8 cellular contexts compared by ENCODE assay signal in the genomic region with DNA sequence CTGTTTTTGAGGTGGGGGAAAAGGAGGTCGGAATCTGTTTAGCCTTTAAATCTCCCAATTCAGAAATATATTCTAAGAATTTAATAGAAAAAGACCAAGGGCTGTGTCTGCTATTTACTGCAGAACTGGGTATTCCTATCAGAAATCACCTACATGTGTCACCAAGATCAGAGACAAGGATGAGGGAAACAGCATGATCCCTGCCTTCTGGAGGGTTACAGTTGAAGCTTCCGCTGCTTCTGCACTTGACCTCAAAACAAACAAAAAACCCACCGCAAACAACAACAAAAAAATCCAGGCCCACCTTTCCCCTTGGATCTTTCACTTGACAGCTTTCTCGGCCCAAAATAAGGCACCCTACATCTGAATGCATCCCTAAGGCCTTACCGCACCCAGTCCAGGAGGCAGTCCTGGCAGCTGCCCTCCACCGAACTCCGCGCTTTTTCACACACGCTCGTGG. TPM values are rescaled to one million over a fixed set of nuclear protein-coding genes. Genes with fewer than 3 reads are reported as not detected.
DNase-seq lines count a peak whose midpoint lies in the region; ATAC-seq and TF ChIP-seq lines count a peak whose summit lies in the region.

No MANE protein-coding gene starts in this region.

- H3K9me3 ChIP-seq in DOHH2 (ENCODE audit: control insufficient read depth, insufficient read depth, low read length), result no peaks in the 10 kb centered on the region
- H3K9me3 ChIP-seq in HEK293 (ENCODE audit: control insufficient read depth, insufficient read depth, low read depth, low read length), result no peaks in the 10 kb centered on the region
- no peaks in the 10 kb centered on the region for H3K9me3 ChIP-seq in testis

- H3K4me1 ChIP-seq in DOHH2 (ENCODE audit: control insufficient read depth, low read length) (peaks cover 32% of the 10 kb centered on the region), HEK293 (ENCODE audit: control insufficient read depth, insufficient read depth, low read length) (peaks cover 12% of the 10 kb centered on the region), testis (no peaks in the 10 kb centered on the region)

- no peak for ATAC-seq in HG03175 (IDR thresholded peaks at IDR 0.05; ENCODE audit: unreplicated experiment)

- peaks cover 28% of the 10 kb centered on the region for H3K27me3 ChIP-seq in DOHH2 (ENCODE audit: control insufficient read depth, low read length)
- no peaks in the 10 kb centered on the region for H3K27me3 ChIP-seq in testis

- H3K27ac Mint-ChIP-seq in activated naive CD8-positive, alpha-beta T cell, result no peak overlapping the region

- TF ChIP-seq POLR2A in testis (IDR thresholded peaks at IDR 0.05), result no peak

- peak overlapping the region; percentile 83 for H3K4me3 Mint-ChIP-seq in activated naive CD8-positive, alpha-beta T cell

- H3K27ac ChIP-seq in DOHH2 (ENCODE audit: low read depth, low read length) (no peak overlapping the region), HEK293 (ENCODE audit: extremely low read depth, low read depth, low read length) (peak overlapping the region; percentile 73), testis (peak overlapping the region; percentile 25 to 82)

- 10 to 11% methylated on average over 9 to 10 of the region's 10 CpGs for WGBS in testis, 2 donors

- H3K36me3 Mint-ChIP-seq in activated naive CD8-positive, alpha-beta T cell, result no peaks in the 10 kb centered on the region

- no peaks in the 10 kb centered on the region for H3K79me2 ChIP-seq in DOHH2 (ENCODE audit: control insufficient read depth, low read length)

- no peaks in the 10 kb centered on the region for H3K9me2 ChIP-seq in DOHH2 (replicated peaks; ENCODE audit: control insufficient read depth, low read length)

- no peaks in the 10 kb centered on the region for H3K9me3 Mint-ChIP-seq in activated naive CD8-positive, alpha-beta T cell (ENCODE audit: low read depth)

- no peaks in the 10 kb centered on the region for H4K20me1 ChIP-seq in DOHH2 (ENCODE audit: control insufficient read depth, insufficient read depth, low read depth, low read length)

- H3K4me2 ChIP-seq in DOHH2 (ENCODE audit: low read length), result peak overlapping the region; percentile 81

- CTCF ChIA-PET in HEK293 (lab: Yijun Ruan, JAX), result interaction anchor here (0.7 to 3.4 kb wide), 7 partner anchors 16 to 439 kb away, joined by 3 to 19 read pairs (median 4); no protein-coding TSS in a partner anchor

- H3K4me3 ChIP-seq in DOHH2 (ENCODE audit: low read length) (peak overlapping the region; percentile 86), HEK293 (ENCODE audit: low read depth, low read length) (peak overlapping the region; percentile 89), testis (peak overlapping the region; percentile 69 to 71)

- TF ChIP-seq CTCF in DOHH2 (IDR thresholded peaks at IDR 0.05; ENCODE audit: low read depth, low read length, poor library complexity, severe bottlenecking) (no peak), HEK293 (tag by site-specific recombination; IDR thresholded peaks at IDR 0.05) (no peak), testis (IDR thresholded peaks at IDR 0.05) (no peak)

- DNase-seq in islet precursor cell, result peak; percentile 57
- no peak for DNase-seq in testis
- no peak for DNase-seq in stimulated activated naive CD4-positive, alpha-beta T cell treated with Interleukin-2 at 50 U/mL for 16 hours (lab: John Stamatoyannopoulos, UW)
- no peak for DNase-seq in NCI-H2196 treated with DMSO at 0.1 percent for 48 hours (lab: John Stamatoyannopoulos, UW; ENCODE audit: unreplicated experiment)

- peaks cover 35% of the 10 kb centered on the region for H3K27me3 Mint-ChIP-seq in activated naive CD8-positive, alpha-beta T cell

- POLR2A ChIA-PET in HEK293 (lab: Yijun Ruan, JAX), result interaction anchor here (1.4 to 2.3 kb wide), 2 partner anchors 12 to 30 kb away, joined by 3 to 10 read pairs; no protein-coding TSS in a partner anchor

- H3F3A ChIP-seq in DOHH2 (ENCODE audit: control insufficient read depth, insufficient read depth), result peaks cover 9% of the 10 kb centered on the region

- intact Hi-C loops in testis (cut with DNase I; ENCODE audit: low total_unique reads), result no loop called here

- peaks cover 16% of the 10 kb centered on the region for H3K4me1 Mint-ChIP-seq in activated naive CD8-positive, alpha-beta T cell (ENCODE audit: low read depth)

- H3K36me3 ChIP-seq in DOHH2 (ENCODE audit: control insufficient read depth, low read length) (no peaks in the 10 kb centered on the region), HEK293 (ENCODE audit: control insufficient read depth in 2 of 2, insufficient read depth in 1 of 2, low read length in 2 of 2) (no peaks in the 10 kb centered on the region), testis (ENCODE audit: low read depth, missing control alignments) (no peaks in the 10 kb centered on the region)

TF ChIP-seq in HEK293, 187 proteins besides CTCF, POLR2A, EP300 and RAD21:
- TF ChIP-seq, protein P1, sequence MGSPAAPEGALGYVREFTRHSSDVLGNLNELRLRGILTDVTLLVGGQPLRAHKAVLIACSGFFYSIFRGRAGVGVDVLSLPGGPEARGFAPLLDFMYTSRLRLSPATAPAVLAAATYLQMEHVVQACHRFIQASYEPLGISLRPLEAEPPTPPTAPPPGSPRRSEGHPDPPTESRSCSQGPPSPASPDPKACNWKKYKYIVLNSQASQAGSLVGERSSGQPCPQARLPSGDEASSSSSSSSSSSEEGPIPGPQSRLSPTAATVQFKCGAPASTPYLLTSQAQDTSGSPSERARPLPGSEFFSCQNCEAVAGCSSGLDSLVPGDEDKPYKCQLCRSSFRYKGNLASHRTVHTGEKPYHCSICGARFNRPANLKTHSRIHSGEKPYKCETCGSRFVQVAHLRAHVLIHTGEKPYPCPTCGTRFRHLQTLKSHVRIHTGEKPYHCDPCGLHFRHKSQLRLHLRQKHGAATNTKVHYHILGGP (tag by site-specific recombination; IDR thresholded peaks at IDR 0.05), result no peak
- TF ChIP-seq ZNF223 (tag by site-specific recombination; IDR thresholded peaks at IDR 0.05), result no peak
- peak; percentile 41 for TF ChIP-seq OSR2 (tag by site-specific recombination; IDR thresholded peaks at IDR 0.05)
- TF ChIP-seq ZNF335 (tag by site-specific recombination; conservative IDR thresholded peaks at IDR 0.05), result peak; percentile 72
- TF ChIP-seq ZNF768 (tag by site-specific recombination; IDR thresholded peaks at IDR 0.05), result 0 out of 2 replicates have a peak, but pooled peaks have one; percentile 10
- TF ChIP-seq ZBTB17 (tag by site-specific recombination; IDR thresholded peaks at IDR 0.05), result peak; percentile 18; the same call in 1 of the 2 replicates
- TF ChIP-seq ZNF654 (tag by site-specific recombination; IDR thresholded peaks at IDR 0.05; ENCODE audit: low read depth), result no peak
- no peak for TF ChIP-seq ZNF596 (tag by site-specific recombination; IDR thresholded peaks at IDR 0.05)
- no peak for TF ChIP-seq ZNF426 (tag by site-specific recombination; IDR thresholded peaks at IDR 0.05)
- no peak for TF ChIP-seq ZNF530 (tag by site-specific recombination; IDR thresholded peaks at IDR 0.05; ENCODE audit: low read depth)
- peak; percentile 91 for TF ChIP-seq ZBTB48 (tag by site-specific recombination; IDR thresholded peaks at IDR 0.05)
- peak; percentile 24; the same call in 1 of the 2 replicates for TF ChIP-seq ZBTB8A (tag by site-specific recombination; IDR thresholded peaks at IDR 0.05)
- TF ChIP-seq, protein P2, sequence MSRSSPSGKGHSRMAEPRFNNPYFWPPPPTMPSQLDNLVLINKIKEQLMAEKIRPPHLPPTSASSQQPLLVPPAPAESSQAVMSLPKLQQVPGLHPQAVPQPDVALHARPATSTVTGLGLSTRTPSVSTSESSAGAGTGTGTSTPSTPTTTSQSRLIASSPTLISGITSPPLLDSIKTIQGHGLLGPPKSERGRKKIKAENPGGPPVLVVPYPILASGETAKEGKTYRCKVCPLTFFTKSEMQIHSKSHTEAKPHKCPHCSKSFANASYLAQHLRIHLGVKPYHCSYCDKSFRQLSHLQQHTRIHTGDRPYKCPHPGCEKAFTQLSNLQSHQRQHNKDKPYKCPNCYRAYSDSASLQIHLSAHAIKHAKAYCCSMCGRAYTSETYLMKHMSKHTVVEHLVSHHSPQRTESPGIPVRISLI (tag by site-specific recombination; IDR thresholded peaks at IDR 0.05), result 0 out of 2 replicates have a peak, but pooled peaks have one; percentile 4
- 0 out of 2 replicates have a peak, but pooled peaks have one; percentile 34 for TF ChIP-seq ZBTB20 (tag by site-specific recombination; IDR thresholded peaks at IDR 0.05)
- 0 out of 2 replicates have a peak, but pooled peaks have one; percentile 3 for TF ChIP-seq ZNF24 (tag by site-specific recombination; IDR thresholded peaks at IDR 0.05)

RNA-seq across cellular contexts. Expression of gene CDK14, which starts 0.8 kb away (rescaled TPM):
- 10 to 100 TPM; 18.9 to 22.7 TPM for total RNA-seq in testis
- 19.5 TPM for polyA plus RNA-seq in testis (ENCODE audit: insufficient read depth, low read depth, low replicate concordance)
